16 cellular contexts compared by ENCODE assay signal in the genomic region with DNA sequence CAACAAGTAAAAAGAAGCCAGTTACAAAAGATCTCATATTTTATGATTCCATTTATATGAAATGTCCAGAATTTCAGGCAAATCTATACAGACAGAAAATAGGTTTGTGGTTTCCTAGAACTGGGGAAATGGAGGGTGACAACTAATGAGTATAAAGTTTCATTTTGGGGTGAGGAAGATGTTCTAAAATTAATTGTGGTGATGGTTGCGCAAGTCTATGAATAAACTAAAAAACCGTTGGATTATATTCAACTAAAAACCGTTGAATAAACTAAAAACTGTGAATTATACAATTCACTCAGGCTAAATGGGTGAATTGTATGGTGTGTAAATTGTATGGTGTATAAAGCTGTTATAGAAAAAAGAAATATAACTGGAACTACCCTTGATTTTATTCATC.
"Had no signal": no experiment of that assay in that cellular context is flagged by ENCODE, and none has a peak within 500 bp of the region (broad histone marks: within the 10 kb centered on the region; RNA-seq: fewer than 3 reads in every experiment).

No MANE protein-coding gene starts in this region.

- H3K9me3 ChIP-seq: ovary, psoas muscle, spleen, testis, tibial artery had no signal

- H3K27ac ChIP-seq: ovary, psoas muscle, skin epidermis, spleen, testis, tibial artery had no signal

- H3K27me3 ChIP-seq: ovary, spleen, testis, tibial artery had no signal

- H3K4me3 ChIP-seq: lung, ovary, psoas muscle, skin epidermis, spleen, testis, tibial artery had no signal

- DNase-seq: effector CD4-positive, alpha-beta T cell; natural killer cell; occipital lobe; ovary; posterior cingulate gyrus; psoas muscle; right cardiac atrium; spleen; stimulated activated CD4-positive, alpha-beta T cell treated with anti-CD3 and anti-CD28 coated beads, Interleukin-4, amount 100 ng/mL, for 4 hours; stimulated activated naive CD8-positive, alpha-beta T cell treated with anti-CD3 and anti-CD28 coated beads, Interleukin-15, Interleukin-2, amounts not matched to agents 100 U/mL and 50 U/mL, for 24 hours; substantia nigra; testis; tibial artery had no signal

- H3K4me1 ChIP-seq: psoas muscle, spleen, testis, tibial artery had no signal

- H3K36me3 ChIP-seq: ovary, spleen, tibial artery had no signal

- ATAC-seq: natural killer cell; psoas muscle; right cardiac atrium; stimulated activated memory B cell treated with anti-CD40 and anti-IgM and Interleukin-4, amounts not matched to agents 10 μg/mL and 1 μg/mL and 100 μg/mL, for 72 hours; stimulated activated naive CD8-positive, alpha-beta T cell treated with anti-CD3 and anti-CD28 coated beads, Interleukin-15, Interleukin-2, amounts not matched to agents 100 U/mL and 50 U/mL, for 24 hours had no signal
